ENCODE assay signal across 10 cellular contexts in the genomic region with DNA sequence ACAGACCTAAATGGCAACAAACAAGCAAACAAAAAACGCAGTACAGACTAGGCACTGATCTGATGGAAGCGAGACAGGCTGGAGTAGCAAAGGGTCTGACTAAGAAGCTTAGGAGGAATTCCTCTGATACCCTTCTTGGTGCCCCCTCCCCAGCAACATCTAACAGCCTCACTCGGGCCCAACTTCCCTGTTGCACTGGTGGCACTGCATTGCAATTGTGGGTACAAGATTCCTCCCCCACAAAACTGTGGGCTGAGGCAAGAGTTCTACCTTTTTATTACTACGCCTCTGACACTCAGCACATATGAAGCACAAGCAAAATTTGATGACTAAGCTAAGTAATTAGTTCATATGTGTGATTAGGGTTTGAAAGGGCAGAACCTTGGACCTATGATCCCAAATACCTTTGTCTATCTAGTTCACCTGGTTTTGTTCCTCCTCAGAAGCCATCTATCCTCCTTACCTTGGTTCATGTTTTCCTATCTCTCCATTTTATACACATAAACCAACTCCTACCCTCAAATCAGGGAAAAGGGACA.
DNase-seq lines count a peak whose midpoint lies in the region; ATAC-seq and TF ChIP-seq lines count a peak whose summit lies in the region.
"Had no signal": no experiment of that assay in that cellular context is flagged by ENCODE, and none has a peak within 500 bp of the region (broad histone marks: within the 10 kb centered on the region; RNA-seq: fewer than 3 reads in every experiment).

No MANE protein-coding gene starts in this region.

- TF ChIP-seq EP300 in gastroesophageal sphincter (IDR thresholded peaks at IDR 0.05) (no peak), ovary (IDR thresholded peaks at IDR 0.05) (no peak)

- peaks cover 24 to 66% (median 61%) of the 10 kb centered on the region in 9 donors for H3K4me1 ChIP-seq in heart right ventricle
- peaks cover 32 to 61% (median 38%) of the 10 kb centered on the region in 3 donors for H3K4me1 ChIP-seq in gastroesophageal sphincter
- peaks cover 11% of the 10 kb centered on the region for H3K4me1 ChIP-seq in ovary (ENCODE audit: insufficient read depth)
- H3K4me1 ChIP-seq in uterus = peaks cover 7 to 8% of the 10 kb centered on the region in 2 donors
- H3K4me1 ChIP-seq in MM.1S (ENCODE audit: low read length) = peaks cover 20% of the 10 kb centered on the region

- H3K9me2 ChIP-seq in MM.1S (replicated peaks; ENCODE audit: insufficient read depth, low read length) = no peaks in the 10 kb centered on the region

- TF ChIP-seq CTCF in heart right ventricle (IDR thresholded peaks at IDR 0.05) = no peak
- TF ChIP-seq CTCF in gastroesophageal sphincter (IDR thresholded peaks at IDR 0.05) = no peak
- no peak for TF ChIP-seq CTCF in ovary (IDR thresholded peaks at IDR 0.05)
- TF ChIP-seq CTCF in uterus (IDR thresholded peaks at IDR 0.05) = no peak
- no peak for TF ChIP-seq CTCF in MM.1S (IDR thresholded peaks at IDR 0.05; ENCODE audit: low read length)
- TF ChIP-seq CTCF in GM10248 (IDR thresholded peaks at IDR 0.05; ENCODE audit: control extremely low read depth, extremely low read depth, low read depth, missing control alignments) = no peak

- H3K9me3 ChIP-seq in heart right ventricle (no peaks in the 10 kb centered on the region), gastroesophageal sphincter (no peaks in the 10 kb centered on the region), ovary (no peaks in the 10 kb centered on the region), uterus (no peaks in the 10 kb centered on the region), MM.1S (replicated peaks; ENCODE audit: insufficient read depth, low read length) (no peaks in the 10 kb centered on the region)

- no peak overlapping the region for H2AFZ ChIP-seq in MM.1S (ENCODE audit: low read length)

- H3K27me3 ChIP-seq in heart right ventricle = no peaks in the 10 kb centered on the region
- no peaks in the 10 kb centered on the region for H3K27me3 ChIP-seq in gastroesophageal sphincter
- no peaks in the 10 kb centered on the region for H3K27me3 ChIP-seq in ovary
- H3K27me3 ChIP-seq in uterus = no peaks in the 10 kb centered on the region
- no peaks in the 10 kb centered on the region for H3K27me3 ChIP-seq in MM.1S (replicated peaks; ENCODE audit: insufficient read depth, low read length)

- H3K27ac ChIP-seq in heart right ventricle (peak overlapping the region; percentile 60 to 88 (median 82)), gastroesophageal sphincter (peak overlapping the region; percentile 39 to 87 (median 82)), ovary (peak overlapping the region; percentile 21 to 36), uterus (peak overlapping the region; percentile 79 to 84), MM.1S (ENCODE audit: low read length) (no peak overlapping the region)

- no peaks in the 10 kb centered on the region for H3K79me2 ChIP-seq in MM.1S (ENCODE audit: low read length)

- H3K4me3 ChIP-seq in heart right ventricle = no peak overlapping the region
- H3K4me3 ChIP-seq in gastroesophageal sphincter = no peak overlapping the region
- no peak overlapping the region for H3K4me3 ChIP-seq in ovary
- no peak overlapping the region for H3K4me3 ChIP-seq in uterus
- no peak overlapping the region for H3K4me3 ChIP-seq in MM.1S (ENCODE audit: low read length)

- ATAC-seq in heart right ventricle (no peak), Right ventricle myocardium inferior (no peak), gastroesophageal sphincter (no peak)

- intact Hi-C loops in heart right ventricle (cut with DNase I) (loop anchor here (2.0 to 10.0 kb wide), 11 partner anchors 15 to 178 kb away; a partner anchor contains a TSS), Right ventricle myocardium inferior (cut with DNase I) (loop anchor here (5.0 kb wide), 1 partner anchor 103 kb away; no protein-coding TSS in a partner anchor), ovary (cut with DNase I) (loop anchor here in 3 of 4 donors (5.0 kb wide), 1 partner anchor 62 kb away; no protein-coding TSS in a partner anchor), uterus (cut with DNase I; ENCODE audit: low total_unique reads) (loop anchor here (5.0 to 10.0 kb wide), 2 partner anchors 62 to 101 kb away; no protein-coding TSS in a partner anchor)

- CTCF ChIA-PET in GM10248 (lab: Yijun Ruan, JAX) = interaction anchor here (1.1 to 3.8 kb wide), 15 partner anchors 10 to 271 kb away, joined by 3 to 24 read pairs (median 5); no protein-coding TSS in a partner anchor

- POLR2A ChIA-PET in GM10248 (lab: Yijun Ruan, JAX) = no interaction called here

- H3F3A ChIP-seq in MM.1S (ENCODE audit: insufficient read depth, low read length) = 0 out of 2 replicates have a peak, but pooled peaks cover 1% of the 10 kb centered on the region

- H3K9ac ChIP-seq in MM.1S (ENCODE audit: low read length) = no peak overlapping the region

- WGBS in heart right ventricle, 2 donors = 88% methylated on average over 4 of the region's 4 CpGs
- 76 to 88% methylated on average over 4 of the region's 4 CpGs for WGBS in gastroesophageal sphincter (ENCODE audit: low coverage in 1 of 2), 2 donors
- WGBS in ovary, 3 donors = 86 to 91% (median 87%) methylated on average over 4 of the region's 4 CpGs

- TF ChIP-seq POLR2A in gastroesophageal sphincter (IDR thresholded peaks at IDR 0.05) (no peak), ovary (IDR thresholded peaks at IDR 0.05) (no peak), uterus (IDR thresholded peaks at IDR 0.05) (no peak)

- no peaks in the 10 kb centered on the region for H4K20me1 ChIP-seq in MM.1S (ENCODE audit: insufficient read depth, low read length)

- no peak overlapping the region for H3K4me2 ChIP-seq in MM.1S (ENCODE audit: low read depth, low read length)

- DNase-seq in heart right ventricle = no peak
- no peak for DNase-seq in Right ventricle myocardium inferior (ENCODE audit: missing footprints)
- no peak for DNase-seq in ovary
- DNase-seq in uterus = no peak
- no peak for DNase-seq in MM.1S
- no peak for DNase-seq in stimulated activated naive CD4-positive, alpha-beta T cell (lab: John Stamatoyannopoulos, UW)
- no peak for DNase-seq in GM10248 (ENCODE audit: extremely low spot score)
- DNase-seq: NCI-H510A, RPMI8226 had no signal

- H3K36me3 ChIP-seq in heart right ventricle (no peaks in the 10 kb centered on the region), gastroesophageal sphincter (peaks cover 0 to under 1% of the 10 kb centered on the region in 2 donors), ovary (no peaks in the 10 kb centered on the region), uterus (no peaks in the 10 kb centered on the region), MM.1S (replicated peaks; ENCODE audit: insufficient read depth, low read length) (no peaks in the 10 kb centered on the region)
